ENCODE assay signal across 8 cellular contexts in the genomic region with DNA sequence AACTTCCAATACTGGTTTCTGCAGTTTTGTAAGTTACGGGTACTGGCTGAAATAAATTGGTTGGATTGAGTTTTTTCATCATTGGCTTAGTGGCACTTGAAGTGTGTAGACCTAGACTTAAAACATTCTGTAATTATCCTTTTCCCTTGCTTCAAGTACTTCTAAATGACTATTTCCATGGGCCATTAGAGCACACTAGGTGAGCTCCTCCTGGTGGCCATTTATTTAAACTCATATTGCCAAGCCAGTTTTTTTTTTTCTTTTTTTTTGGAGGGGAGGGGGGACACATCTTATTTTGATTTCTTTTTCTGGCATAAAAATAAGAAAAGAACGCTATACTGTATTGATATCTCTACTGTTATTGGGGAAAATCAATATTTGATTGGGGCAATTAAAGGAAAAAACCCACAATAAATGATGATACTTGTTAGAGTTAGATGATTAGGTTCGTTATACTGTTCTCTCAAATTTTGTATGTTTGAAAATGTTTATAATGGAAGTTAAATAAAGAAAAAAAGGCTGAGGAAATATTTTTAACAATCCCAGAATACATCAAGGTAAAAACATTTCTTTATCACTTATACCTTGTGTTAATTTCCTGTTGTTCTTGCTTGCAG.
DNase-seq lines count a peak whose midpoint lies in the region; ATAC-seq and TF ChIP-seq lines count a peak whose summit lies in the region.

No MANE protein-coding gene starts in this region.

- H3K27ac ChIP-seq in MM.1S (ENCODE audit: low read length), result no peak overlapping the region

- no peak overlapping the region for H2AFZ ChIP-seq in MM.1S (ENCODE audit: low read length)

- H4K20me1 ChIP-seq in MM.1S (ENCODE audit: insufficient read depth, low read length), result no peaks in the 10 kb centered on the region

- H3K4me1 Mint-ChIP-seq in activated naive CD8-positive, alpha-beta T cell treated with anti-CD3 and anti-CD28 coated beads, Interleukin-2, amount 10 ng/mL, durations not matched to agents 7 days and 5 days, result peaks cover 3% of the 10 kb centered on the region
- peaks cover 3% of the 10 kb centered on the region for H3K4me1 Mint-ChIP-seq in activated naive CD8-positive, alpha-beta T cell treated with anti-CD3 and anti-CD28 coated beads for 36 hours

- no peaks in the 10 kb centered on the region; the same call in 1 of the 2 replicates for H3K79me2 ChIP-seq in MM.1S (ENCODE audit: low read length)

- H3K9me3 ChIP-seq in MM.1S (replicated peaks; ENCODE audit: insufficient read depth, low read length), result no peaks in the 10 kb centered on the region

- no peak overlapping the region for H3K27ac Mint-ChIP-seq in activated naive CD8-positive, alpha-beta T cell treated with anti-CD3 and anti-CD28 coated beads, Interleukin-2, amount 10 ng/mL, durations not matched to agents 7 days and 5 days
- no peak overlapping the region for H3K27ac Mint-ChIP-seq in activated naive CD8-positive, alpha-beta T cell treated with anti-CD3 and anti-CD28 coated beads for 36 hours

- no peaks in the 10 kb centered on the region for H3K27me3 ChIP-seq in MM.1S (replicated peaks; ENCODE audit: insufficient read depth, low read length)

- no peak overlapping the region for H3K4me3 Mint-ChIP-seq in activated naive CD8-positive, alpha-beta T cell treated with anti-CD3 and anti-CD28 coated beads, Interleukin-2, amount 10 ng/mL, durations not matched to agents 7 days and 5 days
- no peak overlapping the region for H3K4me3 Mint-ChIP-seq in activated naive CD8-positive, alpha-beta T cell treated with anti-CD3 and anti-CD28 coated beads for 36 hours

- no peaks in the 10 kb centered on the region for H3K36me3 ChIP-seq in MM.1S (replicated peaks; ENCODE audit: insufficient read depth, low read length)

- no peaks in the 10 kb centered on the region for H3K9me2 ChIP-seq in MM.1S (replicated peaks; ENCODE audit: insufficient read depth, low read length)

- H3K4me2 ChIP-seq in MM.1S (ENCODE audit: low read depth, low read length), result no peak overlapping the region

- peak; percentile 54 for TF ChIP-seq CTCF in MM.1S (IDR thresholded peaks at IDR 0.05; ENCODE audit: low read length)
- peak; percentile 75 for TF ChIP-seq CTCF in fibroblast of pulmonary artery (IDR thresholded peaks at IDR 0.05; ENCODE audit: low read length, missing control alignments)

- ATAC-seq in activated naive CD8-positive, alpha-beta T cell treated with anti-CD3 and anti-CD28 coated beads, Interleukin-2, amount 10 ng/mL, durations not matched to agents 7 days and 5 days (ENCODE audit: low read depth), result peak; percentile 52
- ATAC-seq in HG03097 (IDR thresholded peaks at IDR 0.05; ENCODE audit: low FRiP score, unreplicated experiment) (no peak), GM21390 (IDR thresholded peaks at IDR 0.05; ENCODE audit: unreplicated experiment) (no peak)

- no peak for DNase-seq in activated naive CD8-positive, alpha-beta T cell treated with anti-CD3 and anti-CD28 coated beads, Interleukin-2, amount 10 ng/mL, durations not matched to agents 7 days and 5 days
- DNase-seq in activated naive CD8-positive, alpha-beta T cell treated with anti-CD3 and anti-CD28 coated beads for 36 hours, result no peak
- DNase-seq in MM.1S (peak; percentile 29), SK-N-DZ (ENCODE audit: low spot score) (peak; percentile 52), fibroblast of pulmonary artery (ENCODE audit: low read depth) (peak; percentile 76), renal cortical epithelial cell (ENCODE audit: low read depth) (peak; percentile 74)

- H3K27me3 Mint-ChIP-seq in activated naive CD8-positive, alpha-beta T cell treated with anti-CD3 and anti-CD28 coated beads, Interleukin-2, amount 10 ng/mL, durations not matched to agents 7 days and 5 days, result no peaks in the 10 kb centered on the region
- H3K27me3 Mint-ChIP-seq in activated naive CD8-positive, alpha-beta T cell treated with anti-CD3 and anti-CD28 coated beads for 36 hours, result no peaks in the 10 kb centered on the region

- POLR2A ChIA-PET in activated naive CD8-positive, alpha-beta T cell treated with anti-CD3 and anti-CD28 coated beads, Interleukin-2, amount 10 ng/mL, durations not matched to agents 7 days and 5 days (lab: Charles Lee), result no interaction called here

- H3K4me3 ChIP-seq in MM.1S (ENCODE audit: low read length), result no peak overlapping the region
- H3K4me3 ChIP-seq in fibroblast of pulmonary artery (replicated peaks; ENCODE audit: low read depth, low read length), result no peak overlapping the region

- peaks cover 31% of the 10 kb centered on the region for H3K36me3 Mint-ChIP-seq in activated naive CD8-positive, alpha-beta T cell treated with anti-CD3 and anti-CD28 coated beads, Interleukin-2, amount 10 ng/mL, durations not matched to agents 7 days and 5 days
- peaks cover 27% of the 10 kb centered on the region for H3K36me3 Mint-ChIP-seq in activated naive CD8-positive, alpha-beta T cell treated with anti-CD3 and anti-CD28 coated beads for 36 hours

- no peaks in the 10 kb centered on the region for H3F3A ChIP-seq in MM.1S (ENCODE audit: insufficient read depth, low read length)

- H3K4me1 ChIP-seq in MM.1S (ENCODE audit: low read length), result no peaks in the 10 kb centered on the region

- H3K9ac ChIP-seq in MM.1S (ENCODE audit: low read length), result no peak overlapping the region

- H3K9me3 Mint-ChIP-seq in activated naive CD8-positive, alpha-beta T cell treated with anti-CD3 and anti-CD28 coated beads, Interleukin-2, amount 10 ng/mL, durations not matched to agents 7 days and 5 days, result no peaks in the 10 kb centered on the region
- H3K9me3 Mint-ChIP-seq in activated naive CD8-positive, alpha-beta T cell treated with anti-CD3 and anti-CD28 coated beads for 36 hours, result no peaks in the 10 kb centered on the region

Comparison
In these comparisons a context has a peak if more than half of its experiments do, and no peak if none do; other contexts are left out.
1. DNase-seq: peak in MM.1S (single experiment), SK-N-DZ (single experiment), fibroblast of pulmonary artery (single experiment) and renal cortical epithelial cell (single experiment); none in activated naive CD8-positive, alpha-beta T cell treated with anti-CD3 and anti-CD28 coated beads, Interleukin-2, amount 10 ng/mL, durations not matched to agents 7 days and 5 days (single experiment) and activated naive CD8-positive, alpha-beta T cell treated with anti-CD3 and anti-CD28 coated beads for 36 hours (single experiment).